Comparison of ENCODE assay signal across 25 cellular contexts in genomic region chr4:107648178-107648991, GRCh38.
"Had no signal": no experiment of that assay in that cellular context is flagged by ENCODE, and none has a peak within 500 bp of the region (broad histone marks: within the 10 kb centered on the region; RNA-seq: fewer than 3 reads in every experiment).

No MANE protein-coding gene starts in this region.

- H3K27ac Mint-ChIP-seq: activated CD8-positive, alpha-beta T cell treated with anti-CD3 and anti-CD28 coated beads for 36 hours; activated T-helper 17 cell treated with anti-CD3 and anti-CD28 coated beads, Interleukin-2, amount 50 U/mL, for 72 hours; natural killer cell had no signal

- H3K9me3 ChIP-seq: body of pancreas, suprapubic skin, tibial artery had no signal

- H3K27me3 Mint-ChIP-seq: activated CD8-positive, alpha-beta T cell treated with anti-CD3 and anti-CD28 coated beads for 36 hours; activated T-helper 17 cell treated with anti-CD3 and anti-CD28 coated beads, Interleukin-2, amount 50 U/mL, for 72 hours had no signal

- ATAC-seq: activated CD8-positive, alpha-beta T cell treated with anti-CD3 and anti-CD28 coated beads for 36 hours; activated naive CD4-positive, alpha-beta T cell treated with anti-CD3 and anti-CD28 coated beads, Interleukin-2, amount 50 U/mL, for 72 hours; activated T-cell treated with anti-CD3 and anti-CD28 coated beads, Interleukin-2, amount 50 U/mL, for 4 hours; activated T-helper 17 cell treated with anti-CD3 and anti-CD28 coated beads, Interleukin-2, amount 50 U/mL, for 72 hours; body of pancreas; left lung; natural killer cell; sciatic nerve had no signal

- H3K9me3 Mint-ChIP-seq: activated CD8-positive, alpha-beta T cell treated with anti-CD3 and anti-CD28 coated beads for 36 hours; activated naive CD4-positive, alpha-beta T cell treated with anti-CD3 and anti-CD28 coated beads, Interleukin-2, amount 50 U/mL, for 72 hours; activated T-cell treated with anti-CD3 and anti-CD28 coated beads, Interleukin-2, amount 50 U/mL, for 4 hours; activated T-helper 17 cell treated with anti-CD3 and anti-CD28 coated beads, Interleukin-2, amount 50 U/mL, for 72 hours; natural killer cell had no signal

- H3K27ac ChIP-seq: body of pancreas, left lung, skin epidermis, suprapubic skin, tibial artery had no signal

- H3K4me1 Mint-ChIP-seq: activated T-helper 17 cell treated with anti-CD3 and anti-CD28 coated beads, Interleukin-2, amount 50 U/mL, for 72 hours; natural killer cell had no signal

- FAIRE-seq: colon, endometrium, frontal cortex, islet of Langerhans had no signal

- H3K4me3 Mint-ChIP-seq: activated CD8-positive, alpha-beta T cell treated with anti-CD3 and anti-CD28 coated beads for 36 hours; activated T-cell treated with anti-CD3 and anti-CD28 coated beads, Interleukin-2, amount 50 U/mL, for 4 hours; activated T-helper 17 cell treated with anti-CD3 and anti-CD28 coated beads, Interleukin-2, amount 50 U/mL, for 72 hours; natural killer cell had no signal

- DNase-seq: activated CD4-positive, alpha-beta T cell treated with anti-CD3 and anti-CD28 coated beads for 1 hour; activated CD4-positive, alpha-beta T cell treated with anti-CD3 and anti-CD28 coated beads, Interleukin-2, amount 50 U/mL, for 1 hour; activated CD8-positive, alpha-beta T cell treated with anti-CD3 and anti-CD28 coated beads for 36 hours; activated T-cell treated with anti-CD3 and anti-CD28 coated beads, Interleukin-2, amount 50 U/mL, for 4 hours; aorta; body of pancreas; dermis blood vessel endothelial cell; effector CD4-positive, alpha-beta T cell; left lung; mesendoderm; natural killer cell; stimulated activated CD4-positive, alpha-beta T cell treated with anti-CD3 and anti-CD28 coated beads, Interleukin-2, amount 100 ng/mL, for 24 hours; stimulated activated naive CD4-positive, alpha-beta T cell; T-helper 2 cell; tibial artery had no signal

- H3K27me3 ChIP-seq: body of pancreas, left lung, suprapubic skin, tibial artery had no signal

- H3K4me3 ChIP-seq: body of pancreas, left lung, lung, skin epidermis, suprapubic skin, tibial artery had no signal

- H3K4me1 ChIP-seq: body of pancreas, suprapubic skin, tibial artery had no signal
